In genomic region chr2:13114391-13114790, GRCh38 we compare ENCODE assay signal across 14 cellular contexts.
DNase-seq lines count a peak whose midpoint lies in the region; ATAC-seq and TF ChIP-seq lines count a peak whose summit lies in the region.
"Had no signal": no experiment of that assay in that cellular context is flagged by ENCODE, and none has a peak within 500 bp of the region (broad histone marks: within the 10 kb centered on the region; RNA-seq: fewer than 3 reads in every experiment).

No MANE protein-coding gene starts in this region.

- peaks cover 4% of the 10 kb centered on the region for H3K9me3 ChIP-seq in adipocyte (ENCODE audit: control insufficient read depth, low read length)
- no peaks in the 10 kb centered on the region for H3K9me3 ChIP-seq in heart right ventricle
- H3K9me3 ChIP-seq in aorta (ENCODE audit: control insufficient read depth, low read length) = no peaks in the 10 kb centered on the region

- ATAC-seq in Right ventricle myocardium inferior (peak; percentile 91), heart right ventricle (peak; percentile 51 to 89 (median 78)), aorta (ENCODE audit: low FRiP score) (peak; percentile 61), HG02610 (IDR thresholded peaks at IDR 0.05; ENCODE audit: unreplicated experiment) (no peak)
- ATAC-seq: natural killer cell treated with Interleukin-12 subunit alpha and Interleukin-12 subunit beta and Interleukin-15 and Interleukin-18, amount 100 ng/mL, for 72 hours; stimulated activated effector memory CD8-positive, alpha-beta T cell treated with anti-CD3 and anti-CD28 coated beads, Interleukin-12 subunit alpha, Interleukin-12 subunit beta, amount 100 ng/mL, for 72 hours had no signal

- no peak for TF ChIP-seq CTCF in heart right ventricle (IDR thresholded peaks at IDR 0.05)

- intact Hi-C loops in Right ventricle myocardium inferior (cut with DNase I) (no loop called here), cardiac septum (cut with DNase I) (no loop called here), heart right ventricle (cut with DNase I) (no loop called here), aorta (cut with DNase I) (no loop called here)

- 5 to 16% methylated on average over 1 of the region's 1 CpG for WGBS in heart right ventricle, 2 donors
- WGBS in aorta, 2 donors = 3 to 8% methylated on average over 1 of the region's 1 CpG

- H3K9ac ChIP-seq in adipocyte (ENCODE audit: low read length) = peak overlapping the region; percentile 16

- no peak overlapping the region for H3K4me3 ChIP-seq in adipocyte (ENCODE audit: low read length)
- no peak overlapping the region for H3K4me3 ChIP-seq in heart right ventricle
- no peak overlapping the region for H3K4me3 ChIP-seq in aorta (ENCODE audit: low read length in 2 of 2)

- no peak overlapping the region for H3K27ac ChIP-seq in heart right ventricle
- H3K27ac ChIP-seq in aorta (ENCODE audit: low read depth in 1 of 2, low read length in 2 of 2) = no peak overlapping the region

- H3K36me3 ChIP-seq in adipocyte (ENCODE audit: control insufficient read depth, insufficient read depth, low read length, severe bottlenecking) (no peaks in the 10 kb centered on the region), heart right ventricle (no peaks in the 10 kb centered on the region), aorta (ENCODE audit: control insufficient read depth in 1 of 2, insufficient read depth in 2 of 2, low read length in 1 of 2) (no peaks in the 10 kb centered on the region)

- H3K4me1 ChIP-seq in adipocyte (ENCODE audit: control insufficient read depth, insufficient read depth, low read length) (no peaks in the 10 kb centered on the region), heart right ventricle (peaks cover 0 to 5% (median 0%) of the 10 kb centered on the region in 9 donors), aorta (ENCODE audit: control insufficient read depth in 1 of 2, insufficient read depth in 2 of 2, low read length in 2 of 2) (peaks cover 0 to 3% of the 10 kb centered on the region in 2 donors)

- H3K27me3 ChIP-seq in adipocyte (replicated peaks; ENCODE audit: control insufficient read depth, insufficient read depth, low read length) (no peaks in the 10 kb centered on the region), heart right ventricle (no peaks in the 10 kb centered on the region), aorta (ENCODE audit: control insufficient read depth in 1 of 2, insufficient read depth in 2 of 2, low read length in 1 of 2) (no peaks in the 10 kb centered on the region)

- DNase-seq in Right ventricle myocardium inferior (ENCODE audit: missing footprints) = no peak
- DNase-seq in cardiac septum (ENCODE audit: low spot score) = no peak
- DNase-seq in adipocyte (ENCODE audit: low read depth) = no peak
- DNase-seq in heart right ventricle = peak in 1 of 2 donors; percentile 45
- DNase-seq in aorta = no peak
- DNase-seq in activated CD4-positive, alpha-beta T cell treated with anti-CD3 and anti-CD28 coated beads for 1 hour = no peak
- DNase-seq in cerebellum (ENCODE audit: low spot score) = no peak
- DNase-seq: ACHN; activated CD4-positive, alpha-beta T cell treated with anti-CD3 and anti-CD28 coated beads, Interleukin-2, amount 10 ng/mL, durations not matched to agents 7 days and 5 days; activated naive CD4-positive, alpha-beta T cell; KBM-7 had no signal
